ENCODE assay signal across 39 cellular contexts in genomic region chr1:117559985-117560384, GRCh38.
"Had no signal": no experiment of that assay in that cellular context is flagged by ENCODE, and none has a peak within 500 bp of the region (broad histone marks: within the 10 kb centered on the region; RNA-seq: fewer than 3 reads in every experiment).

No MANE protein-coding gene starts in this region.

- H3K4me1 ChIP-seq: adrenal gland, ascending aorta, breast epithelium had no signal

- H3K4me1 Mint-ChIP-seq: activated naive CD4-positive, alpha-beta T cell treated with anti-CD3 and anti-CD28 coated beads, Interleukin-2, amount 50 U/mL, for 24 hours; activated naive CD8-positive, alpha-beta T cell treated with anti-CD3 and anti-CD28 coated beads, Interleukin-2, amount 50 U/mL, for 24 hours; activated T-helper 17 cell treated with anti-CD3 and anti-CD28 coated beads, Interleukin-2, amount 50 U/mL, for 72 hours; brain; central memory CD8-positive, alpha-beta T cell had no signal

- ATAC-seq: activated naive CD4-positive, alpha-beta T cell treated with anti-CD3 and anti-CD28 coated beads, Interleukin-2, amount 50 U/mL, for 72 hours; activated naive CD8-positive, alpha-beta T cell treated with anti-CD3 and anti-CD28 coated beads, Interleukin-2, amount 50 U/mL, for 24 hours; activated T-cell treated with anti-CD3 and anti-CD28 coated beads, Interleukin-2, amount 50 U/mL, for 4 hours; activated T-cell treated with anti-CD3 and anti-CD28 coated beads, Interleukin-2, amount 50 U/mL, for 72 hours; activated T-helper 17 cell treated with anti-CD3 and anti-CD28 coated beads, Interleukin-2, amount 50 U/mL, for 72 hours; body of pancreas had no signal

- H3K9me3 ChIP-seq: adrenal gland, ascending aorta, body of pancreas, breast epithelium had no signal

- H3K36me3 ChIP-seq: adrenal gland, ascending aorta, brain microvascular endothelial cell, breast epithelium, cardiac muscle cell had no signal

- H3K27me3 Mint-ChIP-seq: activated naive CD4-positive, alpha-beta T cell treated with anti-CD3 and anti-CD28 coated beads, Interleukin-2, amount 50 U/mL, for 24 hours; activated naive CD8-positive, alpha-beta T cell treated with anti-CD3 and anti-CD28 coated beads, Interleukin-2, amount 50 U/mL, for 24 hours; activated T-cell treated with anti-CD3 and anti-CD28 coated beads, Interleukin-2, amount 50 U/mL, for 24 hours; activated T-helper 17 cell treated with anti-CD3 and anti-CD28 coated beads, Interleukin-2, amount 50 U/mL, for 72 hours; central memory CD8-positive, alpha-beta T cell had no signal

- H3K4me3 ChIP-seq: adrenal gland, ascending aorta, body of pancreas, breast epithelium, cardiac muscle cell had no signal

- H3K4me3 Mint-ChIP-seq: activated naive CD4-positive, alpha-beta T cell treated with anti-CD3 and anti-CD28 coated beads for 36 hours; activated naive CD4-positive, alpha-beta T cell treated with anti-CD3 and anti-CD28 coated beads, Interleukin-2, amount 10 ng/mL, durations not matched to agents 7 days and 5 days; activated naive CD4-positive, alpha-beta T cell treated with anti-CD3 and anti-CD28 coated beads, Interleukin-2, amount 50 U/mL, for 24 hours; activated naive CD8-positive, alpha-beta T cell; activated naive CD8-positive, alpha-beta T cell treated with anti-CD3 and anti-CD28 coated beads for 36 hours; activated naive CD8-positive, alpha-beta T cell treated with anti-CD3 and anti-CD28 coated beads, Interleukin-2, amount 10 ng/mL, durations not matched to agents 7 days and 5 days; activated naive CD8-positive, alpha-beta T cell treated with anti-CD3 and anti-CD28 coated beads, Interleukin-2, amount 50 U/mL, for 24 hours; activated T-cell treated with anti-CD3 and anti-CD28 coated beads, Interleukin-2, amount 50 U/mL, for 24 hours; activated T-cell treated with anti-CD3 and anti-CD28 coated beads, Interleukin-2, amount 50 U/mL, for 4 hours; activated T-cell treated with anti-CD3 and anti-CD28 coated beads, Interleukin-2, amount 50 U/mL, for 72 hours; activated T-helper 1 cell treated with anti-CD3 and anti-CD28 coated beads, Interleukin-12 subunit alpha, Interleukin-12 subunit beta, Interleukin-2, Interleukin-4 antibody, amounts not matched to agents 30 ng/mL and 10 ng/mL and 1 ng/mL, durations not matched to agents 14 hours and 24 hours and 36 hours; activated T-helper 17 cell treated with anti-CD3 and anti-CD28 coated beads, Interleukin-2, amount 50 U/mL, for 72 hours; brain; central memory CD8-positive, alpha-beta T cell had no signal

- DNase-seq: activated effector memory CD4-positive, alpha-beta T cell treated with anti-CD3 and anti-CD28 coated beads, Interleukin-2, amount 50 U/mL, for 16 hours; activated effector memory CD4-positive, alpha-beta T cell treated with Interleukin-2 at 50 U/mL for 16 hours; activated gamma-delta T cell; activated gamma-delta T cell treated with Interleukin-2 at 50 U/mL for 16 hours; activated naive CD4-positive, alpha-beta T cell; activated naive CD4-positive, alpha-beta T cell treated with anti-CD3 and anti-CD28 coated beads for 36 hours; activated naive CD4-positive, alpha-beta T cell treated with anti-CD3 and anti-CD28 coated beads, Interleukin-2, amount 10 ng/mL, durations not matched to agents 7 days and 5 days; activated naive CD4-positive, alpha-beta T cell treated with anti-CD3 and anti-CD28 coated beads, Interleukin-2, amount 50 U/mL, for 16 hours; activated naive CD4-positive, alpha-beta T cell treated with Interleukin-2 at 50 U/mL for 16 hours; activated naive CD8-positive, alpha-beta T cell treated with anti-CD3 and anti-CD28 coated beads for 36 hours; activated naive CD8-positive, alpha-beta T cell treated with anti-CD3 and anti-CD28 coated beads, Interleukin-2, amount 10 ng/mL, durations not matched to agents 7 days and 5 days; activated naive CD8-positive, alpha-beta T cell treated with anti-CD3 and anti-CD28 coated beads, Interleukin-2, amount 50 U/mL, for 24 hours; activated T-cell treated with anti-CD3 and anti-CD28 coated beads, Interleukin-2, amount 50 U/mL, for 24 hours; activated T-cell treated with anti-CD3 and anti-CD28 coated beads, Interleukin-2, amount 50 U/mL, for 4 hours; activated T-cell treated with anti-CD3 and anti-CD28 coated beads, Interleukin-2, amount 50 U/mL, for 48 hours; activated T-cell treated with anti-CD3 and anti-CD28 coated beads, Interleukin-2, amount 50 U/mL, for 72 hours; adrenal gland; amniotic stem cell; amygdala; anterior cingulate cortex; aorta; body of pancreas; brain microvascular endothelial cell; caudate nucleus; central memory CD4-positive, alpha-beta T cell; cerebellar nuclear complex had no signal

- H3K27me3 ChIP-seq: adrenal gland, ascending aorta, body of pancreas, brain microvascular endothelial cell, breast epithelium, cardiac muscle cell had no signal

- H3K27ac ChIP-seq: adrenal gland, ascending aorta, body of pancreas, brain microvascular endothelial cell, breast epithelium, cardiac muscle cell had no signal

- H3K36me3 Mint-ChIP-seq: activated naive CD8-positive, alpha-beta T cell treated with anti-CD3 and anti-CD28 coated beads, Interleukin-2, amount 10 ng/mL, durations not matched to agents 7 days and 5 days; brain had no signal

- FAIRE-seq: astrocyte, bronchial epithelial cell had no signal

- H3K9me3 Mint-ChIP-seq: central memory CD8-positive, alpha-beta T cell had no signal

- H3K27ac Mint-ChIP-seq: activated naive CD4-positive, alpha-beta T cell treated with anti-CD3 and anti-CD28 coated beads for 36 hours; activated naive CD4-positive, alpha-beta T cell treated with anti-CD3 and anti-CD28 coated beads, Interleukin-2, amount 10 ng/mL, durations not matched to agents 7 days and 5 days; activated naive CD4-positive, alpha-beta T cell treated with anti-CD3 and anti-CD28 coated beads, Interleukin-2, amount 50 U/mL, for 24 hours; activated naive CD8-positive, alpha-beta T cell; activated naive CD8-positive, alpha-beta T cell treated with anti-CD3 and anti-CD28 coated beads for 36 hours; activated naive CD8-positive, alpha-beta T cell treated with anti-CD3 and anti-CD28 coated beads, Interleukin-2, amount 10 ng/mL, durations not matched to agents 7 days and 5 days; activated naive CD8-positive, alpha-beta T cell treated with anti-CD3 and anti-CD28 coated beads, Interleukin-2, amount 50 U/mL, for 24 hours; activated T-cell treated with anti-CD3 and anti-CD28 coated beads, Interleukin-2, amount 50 U/mL, for 24 hours; activated T-cell treated with anti-CD3 and anti-CD28 coated beads, Interleukin-2, amount 50 U/mL, for 72 hours; activated T-helper 1 cell treated with anti-CD3 and anti-CD28 coated beads, Interleukin-12 subunit alpha, Interleukin-12 subunit beta, Interleukin-2, Interleukin-4 antibody, amounts not matched to agents 30 ng/mL and 10 ng/mL and 1 ng/mL, durations not matched to agents 14 hours and 24 hours and 36 hours; activated T-helper 17 cell treated with anti-CD3 and anti-CD28 coated beads, Interleukin-2, amount 50 U/mL, for 72 hours; activated T-helper 2 cell treated with anti-CD3 and anti-CD28 coated beads, Interferon-gamma antibody, Interleukin-2, Interleukin-4, amounts not matched to agents 10 μg/mL and 5 μg/mL and 100 μg/mL, durations not matched to agents 14 hours and 24 hours and 36 hours; brain had no signal
